Comparison of ENCODE assay signal across 1 cellular context in the genomic region with DNA sequence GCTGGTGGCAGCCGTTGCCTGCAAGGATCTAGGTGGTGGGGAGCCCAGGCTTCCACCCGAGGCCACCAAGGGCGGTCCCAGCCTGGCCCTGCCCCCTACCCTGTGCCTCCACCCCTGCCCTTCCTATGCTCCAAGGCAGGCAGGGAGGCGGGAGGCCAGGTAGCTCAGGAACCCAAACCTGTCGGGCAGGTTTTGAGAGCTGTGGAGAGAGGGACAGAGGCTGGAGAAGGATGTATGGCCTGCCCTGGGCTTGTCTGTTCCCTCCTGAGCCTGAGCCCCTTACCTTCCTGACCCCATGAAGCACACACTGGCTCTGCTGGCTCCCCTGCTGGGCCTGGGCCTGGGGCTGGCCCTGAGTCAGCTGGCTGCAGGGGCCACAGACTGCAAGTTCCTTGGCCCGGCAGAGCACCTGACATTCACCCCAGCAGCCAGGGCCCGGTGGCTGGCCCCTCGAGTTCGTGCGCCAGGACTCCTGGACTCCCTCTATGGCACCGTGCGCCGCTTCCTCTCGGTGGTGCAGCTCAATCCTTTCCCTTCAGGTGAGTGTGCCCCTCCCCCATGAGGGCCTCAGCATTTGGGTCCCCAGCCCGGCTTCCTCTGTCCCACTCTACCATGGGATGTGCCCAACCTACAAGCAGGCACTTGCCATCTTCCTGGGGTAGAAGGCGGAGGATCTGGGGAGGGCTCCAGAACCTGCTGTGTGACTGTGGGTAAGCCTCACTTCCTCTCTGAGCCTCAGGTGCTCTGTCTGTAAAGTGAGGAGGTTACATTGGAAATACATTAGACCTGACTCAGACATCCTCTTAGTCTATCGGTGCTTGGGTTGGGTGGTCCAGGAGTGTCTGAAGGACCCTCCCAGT.
TF ChIP-seq lines count a peak whose summit lies in the region.

A gene with protein sequence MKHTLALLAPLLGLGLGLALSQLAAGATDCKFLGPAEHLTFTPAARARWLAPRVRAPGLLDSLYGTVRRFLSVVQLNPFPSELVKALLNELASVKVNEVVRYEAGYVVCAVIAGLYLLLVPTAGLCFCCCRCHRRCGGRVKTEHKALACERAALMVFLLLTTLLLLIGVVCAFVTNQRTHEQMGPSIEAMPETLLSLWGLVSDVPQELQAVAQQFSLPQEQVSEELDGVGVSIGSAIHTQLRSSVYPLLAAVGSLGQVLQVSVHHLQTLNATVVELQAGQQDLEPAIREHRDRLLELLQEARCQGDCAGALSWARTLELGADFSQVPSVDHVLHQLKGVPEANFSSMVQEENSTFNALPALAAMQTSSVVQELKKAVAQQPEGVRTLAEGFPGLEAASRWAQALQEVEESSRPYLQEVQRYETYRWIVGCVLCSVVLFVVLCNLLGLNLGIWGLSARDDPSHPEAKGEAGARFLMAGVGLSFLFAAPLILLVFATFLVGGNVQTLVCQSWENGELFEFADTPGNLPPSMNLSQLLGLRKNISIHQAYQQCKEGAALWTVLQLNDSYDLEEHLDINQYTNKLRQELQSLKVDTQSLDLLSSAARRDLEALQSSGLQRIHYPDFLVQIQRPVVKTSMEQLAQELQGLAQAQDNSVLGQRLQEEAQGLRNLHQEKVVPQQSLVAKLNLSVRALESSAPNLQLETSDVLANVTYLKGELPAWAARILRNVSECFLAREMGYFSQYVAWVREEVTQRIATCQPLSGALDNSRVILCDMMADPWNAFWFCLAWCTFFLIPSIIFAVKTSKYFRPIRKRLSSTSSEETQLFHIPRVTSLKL (plus strand): TSS at position 159 of the 860 bp plus-strand sequence. CDS start 137 bp downstream, at position 296.

TF ChIP-seq in IMR-90, 13 proteins besides CTCF, POLR2A, EP300 and RAD21 (continued from another document):
- TF ChIP-seq, protein P1, sequence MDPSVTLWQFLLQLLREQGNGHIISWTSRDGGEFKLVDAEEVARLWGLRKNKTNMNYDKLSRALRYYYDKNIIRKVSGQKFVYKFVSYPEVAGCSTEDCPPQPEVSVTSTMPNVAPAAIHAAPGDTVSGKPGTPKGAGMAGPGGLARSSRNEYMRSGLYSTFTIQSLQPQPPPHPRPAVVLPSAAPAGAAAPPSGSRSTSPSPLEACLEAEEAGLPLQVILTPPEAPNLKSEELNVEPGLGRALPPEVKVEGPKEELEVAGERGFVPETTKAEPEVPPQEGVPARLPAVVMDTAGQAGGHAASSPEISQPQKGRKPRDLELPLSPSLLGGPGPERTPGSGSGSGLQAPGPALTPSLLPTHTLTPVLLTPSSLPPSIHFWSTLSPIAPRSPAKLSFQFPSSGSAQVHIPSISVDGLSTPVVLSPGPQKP (IDR thresholded peaks at IDR 0.05; ENCODE audit: borderline replicate concordance, low read depth, low read length): no peak
- no peak for TF ChIP-seq RCOR1 (IDR thresholded peaks at IDR 0.05; ENCODE audit: insufficient replicate concordance, low read length)
- no peak for TF ChIP-seq MXI1 (IDR thresholded peaks at IDR 0.05; ENCODE audit: borderline replicate concordance, low read depth, low read length)
- no peak for TF ChIP-seq MAFK (IDR thresholded peaks at IDR 0.05; ENCODE audit: low read depth, low read length)
- TF ChIP-seq NFE2L2 (IDR thresholded peaks at IDR 0.05; ENCODE audit: low read depth, low read length): no peak
- TF ChIP-seq FOS (IDR thresholded peaks at IDR 0.05; ENCODE audit: low read depth, low read length): no peak
- TF ChIP-seq, protein P2, sequence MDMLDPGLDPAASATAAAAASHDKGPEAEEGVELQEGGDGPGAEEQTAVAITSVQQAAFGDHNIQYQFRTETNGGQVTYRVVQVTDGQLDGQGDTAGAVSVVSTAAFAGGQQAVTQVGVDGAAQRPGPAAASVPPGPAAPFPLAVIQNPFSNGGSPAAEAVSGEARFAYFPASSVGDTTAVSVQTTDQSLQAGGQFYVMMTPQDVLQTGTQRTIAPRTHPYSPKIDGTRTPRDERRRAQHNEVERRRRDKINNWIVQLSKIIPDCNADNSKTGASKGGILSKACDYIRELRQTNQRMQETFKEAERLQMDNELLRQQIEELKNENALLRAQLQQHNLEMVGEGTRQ (IDR thresholded peaks at IDR 0.05; ENCODE audit: low read depth, low read length): no peak
- TF ChIP-seq CEBPB (IDR thresholded peaks at IDR 0.05; ENCODE audit: low read depth, low read length): no peak
- TF ChIP-seq BHLHE40 (IDR thresholded peaks at IDR 0.05; ENCODE audit: low read depth, low read length): no peak
- no peak for TF ChIP-seq SMC3 (IDR thresholded peaks at IDR 0.05; ENCODE audit: low read depth, low read length)
- no peak for TF ChIP-seq CHD1 (IDR thresholded peaks at IDR 0.05; ENCODE audit: low read depth, low read length)
